Comparison of ENCODE assay signal across 8 cellular contexts in the genomic region with DNA sequence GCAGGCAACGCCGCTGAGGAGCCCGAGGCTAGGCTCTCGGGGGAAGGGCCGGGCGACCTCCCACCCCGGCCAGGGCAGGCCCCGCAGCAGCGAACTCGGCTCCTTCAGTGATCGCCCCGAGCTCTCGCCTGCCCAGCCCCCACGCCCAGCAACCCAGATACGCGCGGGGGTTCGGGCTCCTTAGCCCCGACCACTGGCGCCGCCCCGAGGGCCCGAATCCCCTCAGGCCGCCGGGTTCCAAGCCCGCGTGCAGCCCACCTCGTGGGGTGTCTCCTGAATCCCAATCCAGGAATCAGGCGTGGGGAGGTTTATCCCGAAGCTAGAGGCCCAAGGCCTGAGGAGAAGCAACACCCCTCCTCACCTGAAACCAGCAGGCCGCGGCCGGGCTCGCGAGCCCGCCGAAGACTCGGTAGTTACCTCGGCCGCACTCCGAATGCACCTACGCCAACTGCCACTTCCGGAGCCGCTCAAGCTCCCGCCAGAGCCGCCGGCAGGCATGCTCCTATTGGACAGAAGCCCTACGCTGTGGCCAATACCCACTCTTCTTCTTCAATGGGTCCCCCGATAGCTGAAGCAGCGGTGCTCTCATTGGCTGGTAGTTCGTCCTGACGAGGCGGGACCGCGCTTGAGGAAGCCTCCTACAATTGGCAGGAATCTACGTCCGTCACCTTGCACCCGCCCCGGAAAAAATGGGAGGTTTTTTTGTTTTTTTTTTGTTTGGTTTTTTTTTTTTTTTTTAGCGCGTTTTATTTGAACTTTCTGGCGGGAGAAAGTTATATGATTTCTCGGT. TPM values are rescaled to one million over a fixed set of nuclear protein-coding genes. Genes with fewer than 3 reads are reported as not detected.
A peak's percentile ranks its signal among the peaks of the same experiment; 100 is the strongest.
DNase-seq lines count a peak whose midpoint lies in the region; ATAC-seq and TF ChIP-seq lines count a peak whose summit lies in the region.

RFWD3 (minus strand) TSS at position 453 of the 790 bp plus-strand sequence. CDS start 5,428 bp downstream, outside the sequence.

- no peak for TF ChIP-seq CTCF in BE2C (IDR thresholded peaks at IDR 0.05; ENCODE audit: low read depth, low read length)
- no peak for TF ChIP-seq CTCF in coronary artery (IDR thresholded peaks at IDR 0.05)

- DNase-seq in BE2C (peak; percentile 97), GM19240 (ENCODE audit: insufficient read length, low spot score) (peak; percentile 92), NCI-H526 (lab: John Stamatoyannopoulos, UW) (peak; percentile 92 to 96), coronary artery (ENCODE audit: low spot score) (peak; percentile 98), left colon (peak; percentile 94 to 99)
- peak; percentile 97 for DNase-seq in activated CD4-positive, alpha-beta T cell treated with anti-CD3 and anti-CD28 coated beads for 48 hours
- DNase-seq in stimulated activated CD4-positive, alpha-beta T cell treated with anti-CD3 and anti-CD28 coated beads, Interleukin-1b, Interleukin-23, amount 100 ng/mL, for 48 hours = peak; percentile 99

- H3K4me3 ChIP-seq in BE2C (ENCODE audit: low read depth, low read length) (peak within 1 kb of the TSS; percentile 93), coronary artery (peak within 1 kb of the TSS; percentile 79)

- peak; percentile 100 for ATAC-seq in HG03460 (IDR thresholded peaks at IDR 0.05; ENCODE audit: unreplicated experiment)
- peak; percentile 99 for ATAC-seq in left colon

- intact Hi-C loops in left colon (cut with DNase I, micrococcal nuclease) = no loop called here

- no peaks in the 10 kb centered on the region for H3K4me1 ChIP-seq in BE2C

- no peaks in the 10 kb centered on the region for H3K27me3 ChIP-seq in BE2C

- H3K36me3 ChIP-seq in BE2C = peaks cover 43% of the 10 kb centered on the region

- H3K9me3 ChIP-seq in BE2C = no peaks in the 10 kb centered on the region

- H3K27ac ChIP-seq in coronary artery = peak within 1 kb of the TSS in 1 of 2 donors; percentile 62

RNA-seq across cellular contexts. Expression of gene RFWD3, which starts in this region (rescaled TPM):
- 21.7 TPM for polyA plus RNA-seq in BE2C (2012; ENCODE audit: insufficient read depth, insufficient read length, low read depth)
- 10 to 100 TPM; 19.5 to 24.6 TPM for total RNA-seq in left colon
